ENCODE assay signal across 12 cellular contexts in the genomic region with DNA sequence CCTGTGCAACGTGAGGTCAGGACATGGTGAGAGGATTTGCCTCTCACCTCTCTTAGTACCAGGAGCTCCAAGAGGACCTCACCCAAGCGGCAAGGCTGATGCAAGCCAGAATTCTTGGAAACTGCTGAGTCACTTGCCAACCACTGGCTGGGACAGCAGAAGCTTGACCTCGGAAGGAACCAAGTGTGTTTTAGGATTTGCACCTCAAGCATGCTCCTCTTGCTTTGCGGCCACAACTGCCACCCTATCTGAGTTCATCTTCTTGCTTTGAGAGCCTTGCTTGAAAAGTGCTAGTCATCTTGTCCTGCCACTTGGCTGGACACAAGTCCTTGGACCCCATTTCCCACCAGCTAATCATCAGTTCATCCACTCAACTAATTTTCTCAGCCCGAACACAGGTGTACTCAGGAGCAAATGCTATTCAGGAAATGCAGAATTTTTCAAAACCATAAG.
DNase-seq lines count a peak whose midpoint lies in the region; ATAC-seq, FAIRE-seq and TF ChIP-seq lines count a peak whose summit lies in the region.
"Had no signal": no experiment of that assay in that cellular context is flagged by ENCODE, and none has a peak within 500 bp of the region (broad histone marks: within the 10 kb centered on the region; RNA-seq: fewer than 3 reads in every experiment).

No MANE protein-coding gene starts in this region.

- no peaks in the 10 kb centered on the region for H3K36me3 ChIP-seq in MG63
- no peaks in the 10 kb centered on the region for H3K36me3 ChIP-seq in K562 (ENCODE audit: control insufficient read depth, insufficient read depth, low read length)
- no peaks in the 10 kb centered on the region for H3K36me3 ChIP-seq in mesendoderm (ENCODE audit: control insufficient read depth, insufficient read depth, low read length)

- H3K4me2 ChIP-seq in K562 (ENCODE audit: insufficient read depth, low read length): peak overlapping the region; percentile 42
- no peak overlapping the region for H3K4me2 ChIP-seq in mesendoderm (ENCODE audit: low read length)

- H3K9me3 ChIP-seq in MG63 (no peaks in the 10 kb centered on the region), K562 (replicated peaks; ENCODE audit: control insufficient read depth, insufficient read depth, low read depth, low read length) (no peaks in the 10 kb centered on the region)
- H3K9me3 ChIP-seq: psoas muscle had no signal

- H3K9me1 ChIP-seq in K562 (ENCODE audit: control insufficient read depth, insufficient read depth, low read length): no peaks in the 10 kb centered on the region

- no peak overlapping the region for H3K4ac ChIP-seq in mesendoderm (ENCODE audit: low read depth, low read length)

- H2BK5ac ChIP-seq in mesendoderm (ENCODE audit: low read length): no peak overlapping the region

- TF ChIP-seq POLR2A in K562 (conservative IDR thresholded peaks at IDR 0.05): no peak

- H4K20me1 ChIP-seq in K562 (replicated peaks; ENCODE audit: control insufficient read depth, insufficient read depth, low read length): no peaks in the 10 kb centered on the region

- ATAC-seq in K562: peak; percentile 92
- ATAC-seq: effector memory CD8-positive, alpha-beta T cell had no signal

- no peak overlapping the region for H4K8ac ChIP-seq in mesendoderm (ENCODE audit: low read depth, low read length)

- no peak overlapping the region for H4K5ac ChIP-seq in mesendoderm (ENCODE audit: low read length)

- BruUV-seq in K562 (replicated peaks; lab: Mats Ljungman, UMichigan): no TSS peak

- H3K18ac ChIP-seq in mesendoderm (ENCODE audit: low read length): no peak overlapping the region

- intact Hi-C loops in K562 (cut with micrococcal nuclease): loop anchor here (10.0 kb wide), 1 partner anchor 218 kb away; a partner anchor contains a TSS

- no peaks in the 10 kb centered on the region for H3K79me1 ChIP-seq in mesendoderm (ENCODE audit: low read length)

- POLR2A ChIA-PET in K562 (lab: Yijun Ruan, JAX): interaction anchor here (0.6 to 1.3 kb wide), 5 partner anchors 10 to 253 kb away, joined by 3 to 4 read pairs (median 3); no protein-coding TSS in a partner anchor

- peak overlapping the region; percentile 64 for H2AFZ ChIP-seq in K562 (ENCODE audit: low read depth, low read length)

- H3K27ac ChIP-seq in K562 (ENCODE audit: extremely low read depth, low read depth, low read length) (peak overlapping the region; percentile 88), mesendoderm (ENCODE audit: low read depth, low read length) (no peak overlapping the region)
- H3K27ac ChIP-seq: psoas muscle had no signal

- no peak overlapping the region for H3K23ac ChIP-seq in mesendoderm (ENCODE audit: low read length)

- H3K4me1 ChIP-seq in K562 (replicated peaks in 1 of 2; ENCODE audit: control insufficient read depth in 2 of 2, insufficient read depth in 2 of 2, low read length in 2 of 2): peaks cover 0 to 48% of the 10 kb centered on the region in 2 experiments; a peak in 4 of 5 replicates
- H3K4me1 ChIP-seq in mesendoderm (ENCODE audit: control insufficient read depth, low read depth, low read length): no peaks in the 10 kb centered on the region
- H3K4me1 ChIP-seq: psoas muscle had no signal

- CTCF ChIA-PET in K562 (lab: Yijun Ruan, JAX; ENCODE audit: low intra/inter-chr PET ratio): no interaction called here

- whole genome bisulfite sequencing in K562 (ENCODE audit: insufficient coverage, low coverage, missing lambda C conversion rate): 3% methylated on average over 5 of the region's 5 CpGs
- WGBS in mesendoderm (ENCODE audit: extremely low coverage, insufficient coverage, low lambda C conversion rate): no CpG with 5 or more reads among the region's 5 CpGs

- H2BK120ac ChIP-seq in mesendoderm (ENCODE audit: low read depth, low read length): no peak overlapping the region

- no peak overlapping the region for H2BK15ac ChIP-seq in mesendoderm (replicated peaks; ENCODE audit: low read depth)

- H3K79me2 ChIP-seq in K562 (ENCODE audit: control insufficient read depth, insufficient read depth, low read length) (peaks cover 29% of the 10 kb centered on the region), mesendoderm (ENCODE audit: control insufficient read depth, insufficient read depth, low read length) (no peaks in the 10 kb centered on the region)

- TF ChIP-seq RAD21 in K562 (CRISPR knock-in tag; conservative IDR thresholded peaks at IDR 0.05 in 1 of 2, IDR thresholded peaks at IDR 0.05 in 1 of 2): 0 out of 4 replicates have a peak, but pooled peaks of 1 of the 2 experiments have one; percentile 19

- DNase-seq in EL (peak; percentile 34), MG63 (peak; percentile 32), K562 (ENCODE audit: extremely low read depth in 1 of 4, low spot score in 3 of 4) (peak; percentile 37 to 92 (median 55)), mesendoderm (peak; percentile 71), OCI-M2 (lab: John Stamatoyannopoulos, UW; ENCODE audit: unreplicated experiment) (no peak), NCI-H1694 (lab: John Stamatoyannopoulos, UW) (no peak), cerebellum (ENCODE audit: low spot score) (no peak), T-helper 2 cell (no peak)
- DNase-seq: amniotic stem cell; effector memory CD8-positive, alpha-beta T cell; psoas muscle; stimulated activated CD4-positive, alpha-beta T cell treated with anti-CD3 and anti-CD28 coated beads, Interleukin-4, amount 100 ng/mL, for 4 hours had no signal

- H3K27me3 ChIP-seq in MG63 (no peaks in the 10 kb centered on the region), K562 (ENCODE audit: control insufficient read depth in 2 of 2, insufficient read depth in 2 of 2, low read length in 2 of 2) (no peaks in the 10 kb centered on the region), mesendoderm (ENCODE audit: insufficient read depth, low read length, poor library complexity) (no peaks in the 10 kb centered on the region)

- in situ Hi-C loops in K562 (cut with MboI): no loop called here

- FAIRE-seq in K562 (lab: Jason Lieb, UNC): peak; percentile 97

- peak overlapping the region; percentile 66 to 73; a peak in 3 of 4 replicates for H3K9ac ChIP-seq in K562 (ENCODE audit: insufficient read depth in 1 of 2, low read depth in 2 of 2, low read length in 2 of 2)
- no peak overlapping the region for H3K9ac ChIP-seq in mesendoderm (ENCODE audit: low read length)

- H3K4me3 ChIP-seq in MG63 (no peak overlapping the region), K562 (no peak overlapping the region), mesendoderm (ENCODE audit: low read length) (no peak overlapping the region)
- H3K4me3 ChIP-seq: psoas muscle had no signal

- TF ChIP-seq CTCF in K562 (IDR thresholded peaks at IDR 0.05 in 2 of 3, conservative IDR thresholded peaks at IDR 0.05 in 1 of 3; ENCODE audit: insufficient read depth in 2 of 3, low read depth in 1 of 3, low read length in 3 of 3): no peak

- no peak overlapping the region for H3K56ac ChIP-seq in mesendoderm (ENCODE audit: low read length)

- no peak overlapping the region for H2AK5ac ChIP-seq in mesendoderm (ENCODE audit: low read length)

- peak; percentile 89 for TF ChIP-seq EP300 in K562 (IDR thresholded peaks at IDR 0.05; ENCODE audit: low read length)

TF ChIP-seq in K562, 482 proteins besides CTCF, POLR2A, EP300 and RAD21 (continues in another document):
- TF ChIP-seq ELF4 (CRISPR knock-in tag; IDR thresholded peaks at IDR 0.05): no peak
- TF ChIP-seq, protein P1, sequence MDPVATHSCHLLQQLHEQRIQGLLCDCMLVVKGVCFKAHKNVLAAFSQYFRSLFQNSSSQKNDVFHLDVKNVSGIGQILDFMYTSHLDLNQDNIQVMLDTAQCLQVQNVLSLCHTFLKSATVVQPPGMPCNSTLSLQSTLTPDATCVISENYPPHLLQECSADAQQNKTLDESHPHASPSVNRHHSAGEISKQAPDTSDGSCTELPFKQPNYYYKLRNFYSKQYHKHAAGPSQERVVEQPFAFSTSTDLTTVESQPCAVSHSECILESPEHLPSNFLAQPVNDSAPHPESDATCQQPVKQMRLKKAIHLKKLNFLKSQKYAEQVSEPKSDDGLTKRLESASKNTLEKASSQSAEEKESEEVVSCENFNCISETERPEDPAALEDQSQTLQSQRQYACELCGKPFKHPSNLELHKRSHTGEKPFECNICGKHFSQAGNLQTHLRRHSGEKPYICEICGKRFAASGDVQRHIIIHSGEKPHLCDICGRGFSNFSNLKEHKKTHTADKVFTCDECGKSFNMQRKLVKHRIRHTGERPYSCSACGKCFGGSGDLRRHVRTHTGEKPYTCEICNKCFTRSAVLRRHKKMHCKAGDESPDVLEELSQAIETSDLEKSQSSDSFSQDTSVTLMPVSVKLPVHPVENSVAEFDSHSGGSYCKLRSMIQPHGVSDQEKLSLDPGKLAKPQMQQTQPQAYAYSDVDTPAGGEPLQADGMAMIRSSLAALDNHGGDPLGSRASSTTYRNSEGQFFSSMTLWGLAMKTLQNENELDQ (CRISPR knock-in tag; IDR thresholded peaks at IDR 0.05; ENCODE audit: borderline replicate concordance): no peak
- TF ChIP-seq DPF2 (IDR thresholded peaks at IDR 0.05): peak; percentile 91
- no peak for TF ChIP-seq PML (IDR thresholded peaks at IDR 0.05; ENCODE audit: low read length)
- TF ChIP-seq NCOA6 (IDR thresholded peaks at IDR 0.05): no peak
- TF ChIP-seq TBP (optimal IDR thresholded peaks at IDR 0.05; ENCODE audit: low read depth, low read length): peak; percentile 37
- TF ChIP-seq THRAP3 (IDR thresholded peaks at IDR 0.05; ENCODE audit: borderline replicate concordance): no peak
- TF ChIP-seq, protein P2, sequence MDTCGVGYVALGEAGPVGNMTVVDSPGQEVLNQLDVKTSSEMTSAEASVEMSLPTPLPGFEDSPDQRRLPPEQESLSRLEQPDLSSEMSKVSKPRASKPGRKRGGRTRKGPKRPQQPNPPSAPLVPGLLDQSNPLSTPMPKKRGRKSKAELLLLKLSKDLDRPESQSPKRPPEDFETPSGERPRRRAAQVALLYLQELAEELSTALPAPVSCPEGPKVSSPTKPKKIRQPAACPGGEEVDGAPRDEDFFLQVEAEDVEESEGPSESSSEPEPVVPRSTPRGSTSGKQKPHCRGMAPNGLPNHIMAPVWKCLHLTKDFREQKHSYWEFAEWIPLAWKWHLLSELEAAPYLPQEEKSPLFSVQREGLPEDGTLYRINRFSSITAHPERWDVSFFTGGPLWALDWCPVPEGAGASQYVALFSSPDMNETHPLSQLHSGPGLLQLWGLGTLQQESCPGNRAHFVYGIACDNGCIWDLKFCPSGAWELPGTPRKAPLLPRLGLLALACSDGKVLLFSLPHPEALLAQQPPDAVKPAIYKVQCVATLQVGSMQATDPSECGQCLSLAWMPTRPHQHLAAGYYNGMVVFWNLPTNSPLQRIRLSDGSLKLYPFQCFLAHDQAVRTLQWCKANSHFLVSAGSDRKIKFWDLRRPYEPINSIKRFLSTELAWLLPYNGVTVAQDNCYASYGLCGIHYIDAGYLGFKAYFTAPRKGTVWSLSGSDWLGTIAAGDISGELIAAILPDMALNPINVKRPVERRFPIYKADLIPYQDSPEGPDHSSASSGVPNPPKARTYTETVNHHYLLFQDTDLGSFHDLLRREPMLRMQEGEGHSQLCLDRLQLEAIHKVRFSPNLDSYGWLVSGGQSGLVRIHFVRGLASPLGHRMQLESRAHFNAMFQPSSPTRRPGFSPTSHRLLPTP (IDR thresholded peaks at IDR 0.05; ENCODE audit: borderline replicate concordance, extremely low read depth, insufficient read length): no peak

Comparison
In these comparisons a context has a peak if more than half of its experiments do, and no peak if none do; other contexts are left out.
1. DNase-seq: peak in EL (single experiment), MG63 (single experiment), K562 (4 of 4) and mesendoderm (single experiment); none in OCI-M2 (single experiment), NCI-H1694 (single experiment), cerebellum (single experiment) and T-helper 2 cell (0 of 5).